In the genomic region with DNA sequence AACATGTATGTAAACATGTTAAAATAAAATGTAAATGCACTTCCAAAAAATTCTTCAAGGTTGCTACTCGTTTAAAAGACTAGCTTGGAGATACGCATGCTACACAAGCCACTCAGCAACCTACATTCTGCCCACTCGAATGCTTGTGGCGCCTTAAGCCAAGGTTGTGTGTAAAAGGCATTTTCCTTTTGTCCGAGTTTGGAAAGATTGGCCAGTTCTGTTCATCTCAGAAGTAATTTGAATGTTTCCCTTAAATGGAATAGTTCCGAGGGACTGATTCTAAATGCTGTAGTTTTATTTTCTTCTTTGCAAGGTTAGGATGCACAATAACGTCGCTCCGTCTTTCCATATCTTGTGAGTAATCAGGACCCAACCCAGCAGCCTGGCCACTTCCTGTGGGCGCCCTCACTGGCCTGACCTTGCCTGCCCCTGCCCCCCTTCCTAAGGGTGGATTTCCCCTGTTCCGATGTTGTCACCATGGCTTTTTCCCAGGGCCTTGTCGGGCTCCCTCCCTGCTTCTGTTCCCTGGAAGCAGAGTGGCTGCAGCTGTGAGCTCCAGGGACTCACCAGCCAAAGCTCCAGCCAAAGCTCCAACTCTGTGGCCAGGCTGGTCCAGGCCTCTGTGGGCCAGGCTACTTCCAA, we compare ENCODE assay signal across 7 cellular contexts.
DNase-seq lines count a peak whose midpoint lies in the region; ATAC-seq and TF ChIP-seq lines count a peak whose summit lies in the region.

No MANE protein-coding gene starts in this region.

- peaks cover 21 to 23% of the 10 kb centered on the region in 2 donors for H3K4me1 ChIP-seq in lung (ENCODE audit: control insufficient read depth in 2 of 2, insufficient read depth in 2 of 2, low read length in 2 of 2)

- ATAC-seq in lung (ENCODE audit: insufficient read depth, low FRiP score) = peak; percentile 85
- no peak for ATAC-seq in HG02623 (IDR thresholded peaks at IDR 0.05; ENCODE audit: unreplicated experiment)

- H3K4me3 ChIP-seq in lung = no peak overlapping the region

- H3K9me3 ChIP-seq in lung (ENCODE audit: control insufficient read depth in 2 of 2, insufficient read depth in 1 of 2, low read length in 1 of 2) = no peaks in the 10 kb centered on the region

- DNase-seq in RPMI7951 (ENCODE audit: low read depth) = peak; percentile 98
- peak; percentile 64 for DNase-seq in lung (ENCODE audit: low spot score)
- DNase-seq in activated CD4-positive, alpha-beta T cell treated with anti-CD3 and anti-CD28 coated beads for 48 hours = no peak
- no peak for DNase-seq in T1000 (lab: John Stamatoyannopoulos, UW)

- 19 to 37% methylated on average over 12 of the region's 12 CpGs for WGBS in lung, 2 donors

- TF ChIP-seq CTCF in lung (IDR thresholded peaks at IDR 0.05; ENCODE audit: control extremely low read depth, extremely low read depth) = no peak

- peak overlapping the region; percentile 47 for H3K27ac ChIP-seq in cingulate gyrus (ENCODE audit: low read depth, low read length)
- H3K27ac ChIP-seq in lung (ENCODE audit: low read depth in 1 of 2, low read length in 1 of 2) = peak overlapping the region; percentile 29 to 76
- peak overlapping the region; percentile 63 for H3K27ac ChIP-seq in temporal lobe (ENCODE audit: low read depth, low read length)

- H3K27me3 ChIP-seq in lung (ENCODE audit: control insufficient read depth, insufficient read depth) = no peaks in the 10 kb centered on the region

- no peaks in the 10 kb centered on the region for H3K36me3 ChIP-seq in lung (ENCODE audit: control insufficient read depth in 2 of 2, insufficient read depth in 2 of 2, low read length in 2 of 2)

Comparison
In these comparisons a context has a peak if more than half of its experiments do, and no peak if none do; other contexts are left out.
1. DNase-seq: peak in RPMI7951 (single experiment) and lung (single experiment); none in activated CD4-positive, alpha-beta T cell treated with anti-CD3 and anti-CD28 coated beads for 48 hours (single experiment) and T1000 (single experiment).
2. Peak in every context shown above with its lines, with median percentiles within 50 percentile points of each other: H3K27ac ChIP-seq.